In the genomic region with DNA sequence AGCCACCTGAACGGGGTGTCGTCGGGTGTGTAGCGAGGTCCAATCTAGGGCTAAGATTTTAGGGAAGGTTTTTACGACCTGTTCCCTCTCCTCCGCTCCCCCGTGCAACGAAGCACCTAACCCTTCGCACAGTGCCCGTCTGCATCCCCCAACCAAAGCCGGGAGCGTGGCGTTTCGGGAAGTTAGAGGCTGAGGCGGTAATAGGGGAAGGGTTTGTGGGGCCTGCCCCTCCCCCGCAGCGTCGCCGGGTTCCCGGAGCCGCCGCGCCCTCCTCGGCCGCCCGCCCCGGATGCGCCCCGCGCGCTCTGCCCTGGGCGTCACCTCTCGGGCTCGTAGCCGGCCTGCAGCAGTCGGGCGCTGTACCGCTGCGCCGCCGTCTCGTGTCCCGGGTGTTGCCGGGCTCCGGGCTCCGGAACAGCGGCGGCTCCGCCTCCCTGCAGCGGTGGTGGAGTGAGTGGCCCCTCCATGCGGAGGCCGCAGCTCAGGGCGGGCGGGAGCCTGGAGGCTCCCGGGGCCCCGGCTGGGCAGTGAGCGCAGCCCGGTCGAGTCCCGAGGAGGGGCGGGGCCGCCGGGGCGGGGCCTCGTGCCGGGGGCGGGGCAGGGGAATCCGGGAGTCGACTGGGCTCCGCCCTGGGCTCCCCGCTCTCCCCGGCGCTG, we compare ENCODE assay signal across 8 cellular contexts. TPM values are rescaled to one million over a fixed set of nuclear protein-coding genes. Genes with fewer than 3 reads are reported as not detected.
DNase-seq lines count a peak whose midpoint lies in the region; ATAC-seq and TF ChIP-seq lines count a peak whose summit lies in the region.

A gene (minus strand): TSS at position 548 of the 657 bp plus-strand sequence. CDS start 81 bp downstream, at position 467.

- H3K27ac ChIP-seq in OCI-LY3 (ENCODE audit: low read length) = no peak within 1 kb of the TSS

- H4K20me1 ChIP-seq in OCI-LY3 (ENCODE audit: insufficient read depth, low read length) = peaks cover 2% of the 10 kb centered on the region; the same call in 1 of the 2 replicates

- no peaks in the 10 kb centered on the region for H3K36me3 ChIP-seq in OCI-LY3 (replicated peaks; ENCODE audit: low read depth, low read length)

- H3K79me2 ChIP-seq in OCI-LY3 (ENCODE audit: low read length) = peaks cover 10% of the 10 kb centered on the region

- H3K27me3 ChIP-seq in OCI-LY3 (ENCODE audit: low read depth, low read length) = peaks cover 9% of the 10 kb centered on the region; the same call in 1 of the 2 replicates

- peak within 1 kb of the TSS; percentile 95 for H2AFZ ChIP-seq in OCI-LY3 (ENCODE audit: low read depth, low read length)

- ATAC-seq in HG03342 (IDR thresholded peaks at IDR 0.05; ENCODE audit: unreplicated experiment) = peak; percentile 72
- ATAC-seq in esophagus mucosa = peak; percentile 89

- H3K4me2 ChIP-seq in OCI-LY3 (ENCODE audit: low read length) = peak within 1 kb of the TSS; percentile 99

- TF ChIP-seq POLR2A in GM19099 (IDR thresholded peaks at IDR 0.05; ENCODE audit: extremely low read depth, insufficient read length, low read depth) = peak; percentile 56

- H3K4me1 ChIP-seq in OCI-LY3 (ENCODE audit: low read length) = peaks cover 34% of the 10 kb centered on the region

- peak; percentile 92 for DNase-seq in CD1c-positive myeloid dendritic cell (ENCODE audit: extremely low spot score)
- peak; percentile 86 for DNase-seq in activated T-cell treated with anti-CD3 and anti-CD28 coated beads for 48 hours (ENCODE audit: low read depth)
- no peak for DNase-seq in myocyte (ENCODE audit: low read depth)
- DNase-seq in stimulated activated CD8-positive, alpha-beta memory T cell treated with anti-CD3 and anti-CD28 coated beads, Interleukin-7, amount 100 ng/mL, for 4 hours (ENCODE audit: low read depth in 2 of 2) = peak; percentile 69 to 82

- peak within 1 kb of the TSS; percentile 63 for H3K9ac ChIP-seq in OCI-LY3 (ENCODE audit: low read length)

- H3K9me3 ChIP-seq in OCI-LY3 (ENCODE audit: insufficient read depth, low read length) = no peaks in the 10 kb centered on the region

- TF ChIP-seq CTCF in OCI-LY3 (IDR thresholded peaks at IDR 0.05; ENCODE audit: low read depth, low read length) = no peak

- peak within 1 kb of the TSS; percentile 95 for H3K4me3 ChIP-seq in OCI-LY3 (ENCODE audit: low read length)

RNA-seq across cellular contexts. Expression of the gene that starts here (rescaled TPM):
- total RNA-seq in esophagus mucosa (38.5 TPM), myocyte (34.3 and 35.4 TPM in 2 replicates)
- polyA plus RNA-seq in myocyte (2012) = 46.3 TPM
